ENCODE assay signal across 1 cellular context in genomic region chr17:74008196-74008595, GRCh38.
TF ChIP-seq lines count a peak whose summit lies in the region.

No MANE protein-coding gene starts in this region.

TF ChIP-seq in SK-N-SH treated with all-trans-retinoic acid at 6 μM for 48 hours, 23 proteins besides CTCF, POLR2A, EP300 and RAD21 (continued from another document):
- TF ChIP-seq CREB5 (CRISPR knock-in tag; IDR thresholded peaks at IDR 0.05; ENCODE audit: low read depth): no peak
- TF ChIP-seq GLIS3 (CRISPR knock-in tag; IDR thresholded peaks at IDR 0.05): no peak
